In the genomic region with DNA sequence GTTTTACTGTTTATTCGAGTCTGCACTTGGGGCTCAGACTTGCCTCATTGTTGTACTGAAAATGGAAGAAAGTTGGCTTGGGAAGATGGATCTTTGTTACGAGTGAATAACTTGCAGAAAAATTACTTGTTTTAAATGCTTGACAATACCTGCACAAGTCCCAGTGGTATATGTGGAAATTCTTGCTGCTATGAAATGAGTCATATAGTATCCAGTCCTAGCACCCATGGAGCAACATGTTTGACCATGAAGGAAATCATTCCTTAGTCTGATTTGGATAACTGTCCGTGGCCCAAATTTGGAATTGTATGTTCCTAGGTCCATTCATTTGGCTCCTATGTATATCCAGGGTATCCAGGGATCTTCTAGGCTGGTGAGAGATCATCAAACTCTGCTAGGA, we compare ENCODE assay signal across 15 cellular contexts.
DNase-seq lines count a peak whose midpoint lies in the region; ATAC-seq and TF ChIP-seq lines count a peak whose summit lies in the region.
"Had no signal": no experiment of that assay in that cellular context is flagged by ENCODE, and none has a peak within 500 bp of the region (broad histone marks: within the 10 kb centered on the region; RNA-seq: fewer than 3 reads in every experiment).

No MANE protein-coding gene starts in this region.

- H2AFZ ChIP-seq in PC-3 (ENCODE audit: low read length) (no peak overlapping the region), neural cell (ENCODE audit: low read depth, low read length) (no peak overlapping the region)

- peaks cover 22% of the 10 kb centered on the region; the same call in 1 of the 2 replicates for H3K27me3 ChIP-seq in PC-3 (ENCODE audit: low read length)
- H3K27me3 ChIP-seq in endodermal cell (ENCODE audit: control insufficient read depth, insufficient read depth, low read length, poor library complexity, severe bottlenecking): no peaks in the 10 kb centered on the region
- H3K27me3 ChIP-seq in neural cell (ENCODE audit: insufficient read depth, low read depth, low read length): no peaks in the 10 kb centered on the region

- H3K4me3 Mint-ChIP-seq in endodermal cell: no peak overlapping the region
- H3K4me3 Mint-ChIP-seq: B cell; CD4-positive, alpha-beta T cell; H9 had no signal

- H3K36me3 ChIP-seq in PC-3 (ENCODE audit: low read depth, low read length): no peaks in the 10 kb centered on the region
- H3K36me3 ChIP-seq in endodermal cell (ENCODE audit: control insufficient read depth, insufficient read depth, low read length): no peaks in the 10 kb centered on the region
- no peaks in the 10 kb centered on the region for H3K36me3 ChIP-seq in neural cell (ENCODE audit: insufficient read depth, low read length)

- DNase-seq in PC-3 (peak; percentile 38), amniotic epithelial cell (ENCODE audit: low read depth) (peak; percentile 53), endodermal cell (no peak), NCI-H774 (lab: John Stamatoyannopoulos, UW) (no peak), OCI-M1 (lab: John Stamatoyannopoulos, UW) (no peak), DMS 273 treated with DMSO at 0.1 percent for 48 hours (lab: John Stamatoyannopoulos, UW) (no peak)
- DNase-seq: C1 segment of cervical spinal cord; Caco-2; CD4-positive, alpha-beta T cell; DMS79 treated with DMSO at 0.1 percent for 48 hours; GF-D8; H9 had no signal

- H3K36me3 Mint-ChIP-seq in endodermal cell (ENCODE audit: low read depth): no peaks in the 10 kb centered on the region

- H3K4me1 ChIP-seq in PC-3 (ENCODE audit: insufficient read depth, low read length) (no peaks in the 10 kb centered on the region), endodermal cell (ENCODE audit: control insufficient read depth, insufficient read depth, low read length) (no peaks in the 10 kb centered on the region)
- H3K4me1 ChIP-seq: Caco-2 had no signal

- H3K9me2 ChIP-seq in PC-3 (replicated peaks; ENCODE audit: low read length) (no peaks in the 10 kb centered on the region), neural cell (ENCODE audit: insufficient read depth, low read length) (no peaks in the 10 kb centered on the region)

- TF ChIP-seq CTCF in PC-3 (conservative IDR thresholded peaks at IDR 0.05; ENCODE audit: low read depth, low read length) (no peak), endodermal cell (conservative IDR thresholded peaks at IDR 0.05) (no peak), neural cell (IDR thresholded peaks at IDR 0.05; ENCODE audit: poor library complexity, severe bottlenecking) (no peak)

- no peak overlapping the region for H3K4me3 ChIP-seq in PC-3 (ENCODE audit: low read length)
- no peak overlapping the region for H3K4me3 ChIP-seq in endodermal cell (ENCODE audit: low read length)
- no peak overlapping the region for H3K4me3 ChIP-seq in neural cell (ENCODE audit: low read length)

- CTCF ChIA-PET in PC-3 (lab: Charles Lee): no interaction called here

- no peak overlapping the region for H3K27ac ChIP-seq in PC-3 (ENCODE audit: low read length)
- peak overlapping the region; percentile 9 for H3K27ac ChIP-seq in endodermal cell (ENCODE audit: low read depth, low read length)
- H3K27ac ChIP-seq in neural cell (ENCODE audit: low read length): peak overlapping the region; percentile 29

- H4K20me1 ChIP-seq in PC-3 (ENCODE audit: low read length): no peaks in the 10 kb centered on the region
- H4K20me1 ChIP-seq in neural cell (ENCODE audit: insufficient read depth): no peaks in the 10 kb centered on the region

- H3K9me3 ChIP-seq in PC-3 (ENCODE audit: low read length): no peaks in the 10 kb centered on the region
- H3K9me3 ChIP-seq in endodermal cell (ENCODE audit: control insufficient read depth, low read length): no peaks in the 10 kb centered on the region
- H3K9me3 ChIP-seq in neural cell (ENCODE audit: low read length): no peaks in the 10 kb centered on the region
- H3K9me3 ChIP-seq: Caco-2 had no signal

- no peaks in the 10 kb centered on the region for H3K27me3 Mint-ChIP-seq in endodermal cell (ENCODE audit: insufficient read depth)
- H3K27me3 Mint-ChIP-seq: B cell; CD4-positive, alpha-beta T cell had no signal

- TF ChIP-seq EP300 in neural cell (conservative IDR thresholded peaks at IDR 0.05; ENCODE audit: poor library complexity, severe bottlenecking): no peak

- ATAC-seq in PC-3: no peak
- no peak for ATAC-seq in GM18867 (IDR thresholded peaks at IDR 0.05; ENCODE audit: unreplicated experiment)

- whole genome bisulfite sequencing in endodermal cell (ENCODE audit: insufficient coverage in 1 of 2, insufficient read length in 1 of 2), 2 experiments: 85 to 95% methylated on average over 3 of the region's 3 CpGs

- TF ChIP-seq RAD21 in neural cell (conservative IDR thresholded peaks at IDR 0.05): no peak

- no peaks in the 10 kb centered on the region for H3F3A ChIP-seq in PC-3 (ENCODE audit: low read length, unreplicated experiment)
- no peaks in the 10 kb centered on the region for H3F3A ChIP-seq in neural cell (ENCODE audit: insufficient read depth, low read length, poor library complexity, severe bottlenecking)

- POLR2A ChIA-PET in PC-3 (lab: Charles Lee; ENCODE audit: unreplicated experiment): no interaction called here

- H3K27ac Mint-ChIP-seq in endodermal cell: no peak overlapping the region
- H3K27ac Mint-ChIP-seq: B cell; CD4-positive, alpha-beta T cell; H9 had no signal

- H3K4me2 ChIP-seq in PC-3 (ENCODE audit: low read length): no peak overlapping the region
- no peak overlapping the region for H3K4me2 ChIP-seq in neural cell (ENCODE audit: low read length)

- H3K79me2 ChIP-seq in PC-3 (ENCODE audit: low read length): no peaks in the 10 kb centered on the region
- H3K79me2 ChIP-seq in neural cell (replicated peaks; ENCODE audit: insufficient read depth, low read length): no peaks in the 10 kb centered on the region

- H3K9me3 Mint-ChIP-seq in endodermal cell: no peaks in the 10 kb centered on the region
- H3K9me3 Mint-ChIP-seq: CD4-positive, alpha-beta T cell; H9 had no signal

- intact Hi-C loops in PC-3 (cut with micrococcal nuclease): loop anchor here (10.0 kb wide), 1 partner anchor 626 kb away; no protein-coding TSS in a partner anchor

- H3K4me1 Mint-ChIP-seq in endodermal cell: no peaks in the 10 kb centered on the region
- H3K4me1 Mint-ChIP-seq: B cell, H9 had no signal

- BruUV-seq in PC-3 (replicated peaks; lab: Mats Ljungman, UMichigan): no TSS peak

- no peak overlapping the region for H3K9ac ChIP-seq in PC-3 (ENCODE audit: low read length)
- no peak overlapping the region for H3K9ac ChIP-seq in endodermal cell (ENCODE audit: extremely low read depth, low read length, poor library complexity, severe bottlenecking)
- H3K9ac ChIP-seq in neural cell (ENCODE audit: low read length): no peak overlapping the region

TF ChIP-seq in neural cell, 6 proteins besides CTCF, POLR2A, EP300 and RAD21:
- TF ChIP-seq SMC3 (conservative IDR thresholded peaks at IDR 0.05; ENCODE audit: poor library complexity) (no peak), POLR2AphosphoS5 (IDR thresholded peaks at IDR 0.05) (no peak), TAF1 (IDR thresholded peaks at IDR 0.05; ENCODE audit: low read depth) (no peak), MXI1 (conservative IDR thresholded peaks at IDR 0.05; ENCODE audit: poor library complexity, severe bottlenecking) (no peak), EZH2 (IDR thresholded peaks at IDR 0.05; ENCODE audit: borderline replicate concordance, insufficient read depth, low read length, poor library complexity, severe bottlenecking) (no peak)
- TF ChIP-seq, protein P1, sequence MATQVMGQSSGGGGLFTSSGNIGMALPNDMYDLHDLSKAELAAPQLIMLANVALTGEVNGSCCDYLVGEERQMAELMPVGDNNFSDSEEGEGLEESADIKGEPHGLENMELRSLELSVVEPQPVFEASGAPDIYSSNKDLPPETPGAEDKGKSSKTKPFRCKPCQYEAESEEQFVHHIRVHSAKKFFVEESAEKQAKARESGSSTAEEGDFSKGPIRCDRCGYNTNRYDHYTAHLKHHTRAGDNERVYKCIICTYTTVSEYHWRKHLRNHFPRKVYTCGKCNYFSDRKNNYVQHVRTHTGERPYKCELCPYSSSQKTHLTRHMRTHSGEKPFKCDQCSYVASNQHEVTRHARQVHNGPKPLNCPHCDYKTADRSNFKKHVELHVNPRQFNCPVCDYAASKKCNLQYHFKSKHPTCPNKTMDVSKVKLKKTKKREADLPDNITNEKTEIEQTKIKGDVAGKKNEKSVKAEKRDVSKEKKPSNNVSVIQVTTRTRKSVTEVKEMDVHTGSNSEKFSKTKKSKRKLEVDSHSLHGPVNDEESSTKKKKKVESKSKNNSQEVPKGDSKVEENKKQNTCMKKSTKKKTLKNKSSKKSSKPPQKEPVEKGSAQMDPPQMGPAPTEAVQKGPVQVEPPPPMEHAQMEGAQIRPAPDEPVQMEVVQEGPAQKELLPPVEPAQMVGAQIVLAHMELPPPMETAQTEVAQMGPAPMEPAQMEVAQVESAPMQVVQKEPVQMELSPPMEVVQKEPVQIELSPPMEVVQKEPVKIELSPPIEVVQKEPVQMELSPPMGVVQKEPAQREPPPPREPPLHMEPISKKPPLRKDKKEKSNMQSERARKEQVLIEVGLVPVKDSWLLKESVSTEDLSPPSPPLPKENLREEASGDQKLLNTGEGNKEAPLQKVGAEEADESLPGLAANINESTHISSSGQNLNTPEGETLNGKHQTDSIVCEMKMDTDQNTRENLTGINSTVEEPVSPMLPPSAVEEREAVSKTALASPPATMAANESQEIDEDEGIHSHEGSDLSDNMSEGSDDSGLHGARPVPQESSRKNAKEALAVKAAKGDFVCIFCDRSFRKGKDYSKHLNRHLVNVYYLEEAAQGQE (IDR thresholded peaks at IDR 0.05; ENCODE audit: borderline replicate concordance): no peak

Comparison
In these comparisons a context has a peak if more than half of its experiments do, and no peak if none do; other contexts are left out.
1. DNase-seq: peak in PC-3 (single experiment) and amniotic epithelial cell (single experiment); none in endodermal cell (single experiment), NCI-H774 (single experiment), OCI-M1 (single experiment) and DMS 273 treated with DMSO at 0.1 percent for 48 hours (single experiment).